In genomic region chr19:50510700-50511068, GRCh38 we compare ENCODE assay signal across 8 cellular contexts. TPM values are rescaled to one million over a fixed set of nuclear protein-coding genes. Genes with fewer than 3 reads are reported as not detected.
DNase-seq lines count a peak whose midpoint lies in the region; ATAC-seq, FAIRE-seq and TF ChIP-seq lines count a peak whose summit lies in the region.

No MANE protein-coding gene starts in this region.

- H3K4me2 ChIP-seq in hepatocyte, result peak overlapping the region; percentile 84

- H3K36me3 ChIP-seq in BJ (ENCODE audit: control insufficient read depth, insufficient read depth, low read length), result no peaks in the 10 kb centered on the region; the same call in 1 of the 2 replicates
- no peaks in the 10 kb centered on the region for H3K36me3 ChIP-seq in HUES6 (ENCODE audit: control insufficient read depth, insufficient read depth, low read length)
- H3K36me3 ChIP-seq in WERI-Rb-1, result no peaks in the 10 kb centered on the region
- no peaks in the 10 kb centered on the region for H3K36me3 ChIP-seq in hepatocyte (replicated peaks; ENCODE audit: insufficient read depth, low read depth)
- H3K36me3 ChIP-seq in small intestine (ENCODE audit: control insufficient read depth in 2 of 2, insufficient read depth in 2 of 2, low read length in 2 of 2), result peaks cover 0 to 2% of the 10 kb centered on the region in 2 donors

- no peak overlapping the region for H3K27ac ChIP-seq in HUES6 (ENCODE audit: low read depth, low read length)
- peak overlapping the region; percentile 38 for H3K27ac ChIP-seq in WERI-Rb-1
- peak overlapping the region; percentile 14 for H3K27ac ChIP-seq in hepatocyte
- peak overlapping the region; percentile 56 to 86 for H3K27ac ChIP-seq in small intestine (ENCODE audit: low read depth in 1 of 2, low read length in 1 of 2)

- ATAC-seq in HG03139 (IDR thresholded peaks at IDR 0.05; ENCODE audit: unreplicated experiment) (no peak), GM21526 (IDR thresholded peaks at IDR 0.05; ENCODE audit: low FRiP score, unreplicated experiment) (no peak)

- DNase-seq in BJ (ENCODE audit: low read depth) (no peak), WERI-Rb-1 (no peak), hepatocyte (ENCODE audit: low spot score) (no peak), small intestine (no peak), mesenteric fat pad (ENCODE audit: low spot score) (no peak)

- TF ChIP-seq CTCF in BJ (IDR thresholded peaks at IDR 0.05; ENCODE audit: insufficient read depth, low read depth, low read length), result no peak
- no peak for TF ChIP-seq CTCF in WERI-Rb-1 (IDR thresholded peaks at IDR 0.05; ENCODE audit: low read depth, low read length)
- no peak for TF ChIP-seq CTCF in hepatocyte (IDR thresholded peaks at IDR 0.05; ENCODE audit: poor library complexity)

- no peak for FAIRE-seq in small intestine (lab: Jason Lieb, UNC)

- H4K20me1 ChIP-seq in hepatocyte (ENCODE audit: insufficient read depth, poor library complexity, severe bottlenecking), result no peaks in the 10 kb centered on the region

- no peaks in the 10 kb centered on the region for H3K79me2 ChIP-seq in hepatocyte

- H3K9me2 ChIP-seq in hepatocyte (replicated peaks; ENCODE audit: insufficient read depth), result no peaks in the 10 kb centered on the region

- POLR2A ChIA-PET in BJ (lab: Charles Lee), result no interaction called here

- no peaks in the 10 kb centered on the region for H3K9me3 ChIP-seq in HUES6 (ENCODE audit: control insufficient read depth, insufficient read depth, low read depth, low read length)
- H3K9me3 ChIP-seq in WERI-Rb-1 (ENCODE audit: severe bottlenecking), result no peaks in the 10 kb centered on the region
- H3K9me3 ChIP-seq in hepatocyte (ENCODE audit: low read depth), result no peaks in the 10 kb centered on the region
- H3K9me3 ChIP-seq in small intestine (ENCODE audit: control insufficient read depth, low read depth), result no peaks in the 10 kb centered on the region

- H2AFZ ChIP-seq in hepatocyte, result peak overlapping the region; percentile 17

- 4% methylated on average over 10 of the region's 10 CpGs for WGBS in hepatocyte (ENCODE audit: low lambda C conversion rate, missing lambda C conversion rate)
- WGBS in small intestine, 3 donors, result 5 to 6% (median 6%) methylated on average over 10 of the region's 10 CpGs

- H3K4me3 ChIP-seq in BJ (ENCODE audit: low read depth, low read length) (peak overlapping the region; percentile 94), HUES6 (ENCODE audit: low read depth, low read length) (peak overlapping the region; percentile 63), WERI-Rb-1 (ENCODE audit: low read depth, low read length) (peak overlapping the region; percentile 71), hepatocyte (peak overlapping the region; percentile 17), small intestine (ENCODE audit: low read depth in 1 of 2, low read length in 2 of 2) (peak overlapping the region; percentile 60 to 82)

- H3K27me3 ChIP-seq in BJ (ENCODE audit: control insufficient read depth, insufficient read depth, low read length) (no peaks in the 10 kb centered on the region), HUES6 (ENCODE audit: control insufficient read depth, insufficient read depth, low read length) (peaks cover 18% of the 10 kb centered on the region), WERI-Rb-1 (ENCODE audit: insufficient read depth, low read depth, severe bottlenecking) (no peaks in the 10 kb centered on the region), hepatocyte (no peaks in the 10 kb centered on the region), small intestine (ENCODE audit: control insufficient read depth in 2 of 2, insufficient read depth in 2 of 2, low read length in 2 of 2) (no peaks in the 10 kb centered on the region)

- CTCF ChIA-PET in BJ (lab: Yijun Ruan, JAX), result interaction anchor here (1.0 to 2.0 kb wide), 5 partner anchors 27 to 273 kb away, joined by 4 to 5 read pairs (median 5); no protein-coding TSS in a partner anchor

- H3K4me1 ChIP-seq in HUES6 (ENCODE audit: control insufficient read depth, insufficient read depth, low read length) (peaks cover 10% of the 10 kb centered on the region; the same call in 1 of the 2 replicates), hepatocyte (ENCODE audit: insufficient read depth) (peaks cover 5% of the 10 kb centered on the region), small intestine (ENCODE audit: control insufficient read depth in 2 of 2, insufficient read depth in 1 of 2, low read depth in 1 of 2, low read length in 1 of 2) (peaks cover 1 to 2% of the 10 kb centered on the region in 2 donors)

- H3K9ac ChIP-seq in HUES6 (ENCODE audit: low read length), result peak overlapping the region; percentile 60

RNA-seq across cellular contexts. Expression of gene JOSD2, which starts 0.3 kb away (rescaled TPM):
- polyA plus RNA-seq in BJ (2011; rRNA removed) (39.0 and 44.9 TPM in 2 replicates), hepatocyte (81.8 and 82.9 TPM in 2 replicates), small intestine (10 to 100 TPM; 62.5 to 97.8 (median 85.7) TPM)
- polyA minus RNA-seq in BJ (2011; rRNA and poly(A)+ RNA removed), result 3.7 and 3.9 TPM in 2 replicates
- total RNA-seq in hepatocyte (19.0 and 28.1 TPM in 2 replicates), mesenteric fat pad (44.9 TPM)

RNA-seq across cellular contexts. Expression of gene ASPDH, which starts 3.0 kb away (rescaled TPM):
- not detected in 2 replicates for polyA plus RNA-seq in BJ (2011; rRNA removed)
- not detected in 2 replicates for polyA minus RNA-seq in BJ (2011; rRNA and poly(A)+ RNA removed)
- 9.0 and 9.2 TPM in 2 replicates for total RNA-seq in hepatocyte
- 5.2 and 7.4 TPM in 2 replicates for polyA plus RNA-seq in hepatocyte
- 10 to 100 TPM in 2 of 3 donors, under 1 TPM in 1; 0.27 to 20.0 (median 17.0) TPM for polyA plus RNA-seq in small intestine
- not detected for total RNA-seq in mesenteric fat pad

RNA-seq across cellular contexts. Expression of gene GARIN5A, which starts 34.0 kb away (rescaled TPM):
- polyA plus RNA-seq in BJ (2011; rRNA removed) (0.26 and 0.56 TPM in 2 replicates), hepatocyte (10.4 and 11.5 TPM in 2 replicates), small intestine (1 to 10 TPM in 1 of 3 donors, under 1 TPM in 1, not detected in 1; 0.89 to 3.4 TPM)
- polyA minus RNA-seq in BJ (2011; rRNA and poly(A)+ RNA removed), result 0.24 TPM in 1 of 2 replicates, not detected in the other
- total RNA-seq in hepatocyte (2.7 and 5.0 TPM in 2 replicates), mesenteric fat pad (0.35 TPM)

RNA-seq across cellular contexts. Expression of gene EMC10, which starts 34.4 kb away (rescaled TPM):
- polyA plus RNA-seq in BJ (2011; rRNA removed) (71.8 and 89.1 TPM in 2 replicates), hepatocyte (31.3 and 35.6 TPM in 2 replicates), small intestine (100 to 1,000 TPM in 1 of 3 donors, 10 to 100 TPM in 2; 53.7 to 160 (median 71.3) TPM)
- polyA minus RNA-seq in BJ (2011; rRNA and poly(A)+ RNA removed), result 10.2 and 17.1 TPM in 2 replicates
- total RNA-seq in hepatocyte (147 and 160 TPM in 2 replicates), mesenteric fat pad (53.3 TPM)

RNA-seq across cellular contexts. Expression of gene LRRC4B, which starts 57.6 kb away (rescaled TPM):
- polyA plus RNA-seq in BJ (2011; rRNA removed) (0.04 and 0.06 TPM in 2 replicates), hepatocyte (1.8 and 2.1 TPM in 2 replicates), small intestine (1 to 10 TPM in 2 of 3 donors, not detected in 1; 1.1 to 5.4 TPM)
- polyA minus RNA-seq in BJ (2011; rRNA and poly(A)+ RNA removed), result 0.09 TPM in 1 of 2 replicates, not detected in the other
- total RNA-seq in hepatocyte (6.0 and 7.7 TPM in 2 replicates), mesenteric fat pad (1.6 TPM)

Comparison
In these comparisons a context has a peak if more than half of its experiments do, and no peak if none do; other contexts are left out.
1. H3K4me3 ChIP-seq: peak in every context shown above with its lines; median percentile 94 in BJ; 71 in WERI-Rb-1; 71 in small intestine; 63 in HUES6; 17 in hepatocyte.